In genomic region chr3:157145566-157145965, GRCh38 we compare ENCODE assay signal across 11 cellular contexts. TPM values are rescaled to one million over a fixed set of nuclear protein-coding genes. Genes with fewer than 3 reads are reported as not detected.
DNase-seq lines count a peak whose midpoint lies in the region; ATAC-seq and TF ChIP-seq lines count a peak whose summit lies in the region.
"Had no signal": no experiment of that assay in that cellular context is flagged by ENCODE, and none has a peak within 500 bp of the region (broad histone marks: within the 10 kb centered on the region; RNA-seq: fewer than 3 reads in every experiment).

No MANE protein-coding gene starts in this region.

- H2BK12ac ChIP-seq in mesenchymal stem cell (ENCODE audit: low read length in 2 of 2): no peak overlapping the region

- DNase-seq in CD8-positive, alpha-beta memory T cell: no peak
- DNase-seq in GM23338 (ENCODE audit: low spot score) (no peak), mesenchymal stem cell (peak; percentile 71), RPMI8226 (no peak), caudate nucleus (lab: John Stamatoyannopoulos, UW) (no peak)
- DNase-seq: activated CD8-positive, alpha-beta memory T cell treated with anti-CD3 and anti-CD28 coated beads, Interleukin-2, amount 50 U/mL, for 48 hours; lower lobe of right lung; transverse colon had no signal

- no peaks in the 10 kb centered on the region for H3K79me1 ChIP-seq in mesenchymal stem cell (replicated peaks; ENCODE audit: low read length, poor library complexity, severe bottlenecking)

- no peaks in the 10 kb centered on the region for H3K4me1 ChIP-seq in CD8-positive, alpha-beta memory T cell (ENCODE audit: insufficient read depth, low read length)
- H3K4me1 ChIP-seq in GM23338 (ENCODE audit: insufficient read depth) (no peaks in the 10 kb centered on the region), mesenchymal stem cell (ENCODE audit: control insufficient read depth, insufficient read depth, low read depth, low read length) (peaks cover 1% of the 10 kb centered on the region)
- H3K4me1 ChIP-seq: lower lobe of right lung, transverse colon had no signal

- peaks cover 14 to 90% (median 33%) of the 10 kb centered on the region in 3 donors for H3K36me3 Mint-ChIP-seq in CD8-positive, alpha-beta memory T cell
- H3K36me3 Mint-ChIP-seq in GM23338 (ENCODE audit: low read depth): peaks cover 57% of the 10 kb centered on the region
- H3K36me3 Mint-ChIP-seq in activated T-helper 17 cell treated with anti-CD3 and anti-CD28 coated beads, Interleukin-2, amount 50 U/mL, for 72 hours (ENCODE audit: low read depth): peaks cover 98% of the 10 kb centered on the region

- no peaks in the 10 kb centered on the region for H3K79me2 ChIP-seq in GM23338 (replicated peaks; ENCODE audit: insufficient read depth)

- no peak overlapping the region for H2AFZ ChIP-seq in GM23338
- no peak overlapping the region for H2AFZ ChIP-seq in mesenchymal stem cell (ENCODE audit: low read depth, low read length)

- H2BK5ac ChIP-seq in mesenchymal stem cell (ENCODE audit: low read depth, low read length, poor library complexity, severe bottlenecking): no peak overlapping the region

- H3K27me3 ChIP-seq in CD8-positive, alpha-beta memory T cell (ENCODE audit: insufficient read depth, low read length, poor library complexity, severe bottlenecking): no peaks in the 10 kb centered on the region
- H3K27me3 ChIP-seq in GM23338 (ENCODE audit: insufficient read depth) (no peaks in the 10 kb centered on the region), mesenchymal stem cell (ENCODE audit: control insufficient read depth in 1 of 2, insufficient read depth in 1 of 2, low read length in 2 of 2) (no peaks in the 10 kb centered on the region)
- H3K27me3 ChIP-seq: transverse colon had no signal

- peaks cover 18 to 37% (median 35%) of the 10 kb centered on the region in 3 donors for H3K4me1 Mint-ChIP-seq in CD8-positive, alpha-beta memory T cell
- H3K4me1 Mint-ChIP-seq in GM23338: no peaks in the 10 kb centered on the region
- H3K4me1 Mint-ChIP-seq in activated T-helper 17 cell treated with anti-CD3 and anti-CD28 coated beads, Interleukin-2, amount 50 U/mL, for 72 hours: peaks cover 34% of the 10 kb centered on the region

- no peak overlapping the region for H2BK15ac ChIP-seq in mesenchymal stem cell (ENCODE audit: low read depth, poor library complexity, severe bottlenecking)

- peaks cover 12% of the 10 kb centered on the region for H3F3A ChIP-seq in GM23338 (replicated peaks; ENCODE audit: low read depth)

- no peak for TF ChIP-seq CTCF in GM23338 (conservative IDR thresholded peaks at IDR 0.05; ENCODE audit: low read depth in 2 of 2)

- peaks cover 14% of the 10 kb centered on the region for H4K20me1 ChIP-seq in GM23338 (replicated peaks; ENCODE audit: insufficient read depth)

- peak overlapping the region in 1 of 7 donors; percentile 8 for H3K4me3 Mint-ChIP-seq in CD8-positive, alpha-beta memory T cell
- H3K4me3 Mint-ChIP-seq in GM23338: no peak overlapping the region
- no peak overlapping the region for H3K4me3 Mint-ChIP-seq in activated T-helper 17 cell treated with anti-CD3 and anti-CD28 coated beads, Interleukin-2, amount 50 U/mL, for 72 hours

- H2BK120ac ChIP-seq in mesenchymal stem cell (ENCODE audit: low read depth, low read length): no peak overlapping the region

- no peaks in the 10 kb centered on the region for H3K9me3 Mint-ChIP-seq in CD8-positive, alpha-beta memory T cell
- H3K9me3 Mint-ChIP-seq in GM23338: no peaks in the 10 kb centered on the region
- no peaks in the 10 kb centered on the region for H3K9me3 Mint-ChIP-seq in activated T-helper 17 cell treated with anti-CD3 and anti-CD28 coated beads, Interleukin-2, amount 50 U/mL, for 72 hours

- no peaks in the 10 kb centered on the region for H3K9me3 ChIP-seq in CD8-positive, alpha-beta memory T cell (ENCODE audit: low read length)
- no peaks in the 10 kb centered on the region for H3K9me3 ChIP-seq in mesenchymal stem cell (ENCODE audit: control insufficient read depth, low read length)
- H3K9me3 ChIP-seq: lower lobe of right lung, transverse colon had no signal

- H3K9ac ChIP-seq in mesenchymal stem cell (ENCODE audit: low read length): peak overlapping the region; percentile 4

- no peaks in the 10 kb centered on the region for H3K9me2 ChIP-seq in GM23338 (ENCODE audit: insufficient read depth)

- H3K27me3 Mint-ChIP-seq in CD8-positive, alpha-beta memory T cell: no peaks in the 10 kb centered on the region
- peaks cover 4% of the 10 kb centered on the region for H3K27me3 Mint-ChIP-seq in GM23338 (ENCODE audit: insufficient read depth, low read depth, poor library complexity)
- no peaks in the 10 kb centered on the region for H3K27me3 Mint-ChIP-seq in activated T-helper 17 cell treated with anti-CD3 and anti-CD28 coated beads, Interleukin-2, amount 50 U/mL, for 72 hours

- H3K27ac Mint-ChIP-seq in CD8-positive, alpha-beta memory T cell: peak overlapping the region; percentile 11 to 85 (median 66)
- H3K27ac Mint-ChIP-seq in GM23338: no peak overlapping the region
- H3K27ac Mint-ChIP-seq in activated T-helper 17 cell treated with anti-CD3 and anti-CD28 coated beads, Interleukin-2, amount 50 U/mL, for 72 hours: peak overlapping the region; percentile 50

- 67% methylated on average over 1 of the region's 1 CpG for WGBS in mesenchymal stem cell

- ATAC-seq in GM23338 (no peak), HG02884 (IDR thresholded peaks at IDR 0.05; ENCODE audit: unreplicated experiment) (no peak)
- ATAC-seq in activated T-helper 17 cell treated with anti-CD3 and anti-CD28 coated beads, Interleukin-2, amount 50 U/mL, for 72 hours (replicated peaks): no peak
- ATAC-seq: lower lobe of right lung, Panc1 had no signal

- no peak overlapping the region for H2AK5ac ChIP-seq in mesenchymal stem cell (ENCODE audit: low read length, severe bottlenecking)

- peaks cover 56% of the 10 kb centered on the region for H3K36me3 ChIP-seq in CD8-positive, alpha-beta memory T cell (ENCODE audit: insufficient read depth, low read length)
- peaks cover 47% of the 10 kb centered on the region for H3K36me3 ChIP-seq in GM23338 (ENCODE audit: insufficient read depth)
- peaks cover 13 to 79% of the 10 kb centered on the region in 2 experiments for H3K36me3 ChIP-seq in mesenchymal stem cell (ENCODE audit: control insufficient read depth in 1 of 2, insufficient read depth in 2 of 2, low read depth in 1 of 2, low read length in 2 of 2)

- H3K14ac ChIP-seq in mesenchymal stem cell (ENCODE audit: low read length in 2 of 2): no peak overlapping the region

- no peak overlapping the region for H3K27ac ChIP-seq in CD8-positive, alpha-beta memory T cell (ENCODE audit: low read depth, low read length)
- 0 out of 2 replicates have a peak overlapping the region, but pooled peaks have one; percentile 1 for H3K27ac ChIP-seq in GM23338 (ENCODE audit: low read depth)
- peak overlapping the region; percentile 47 for H3K27ac ChIP-seq in mesenchymal stem cell (ENCODE audit: low read length, poor library complexity, severe bottlenecking)
- no peak overlapping the region for H3K27ac ChIP-seq in caudate nucleus (ENCODE audit: low read depth, low read length)
- H3K27ac ChIP-seq: lower lobe of right lung, transverse colon had no signal

- no peak overlapping the region for H3K4me2 ChIP-seq in GM23338
- no peak overlapping the region for H3K4me2 ChIP-seq in mesenchymal stem cell (ENCODE audit: low read length, poor library complexity, severe bottlenecking)

- H4K91ac ChIP-seq in mesenchymal stem cell (ENCODE audit: low read length): no peak overlapping the region

- no peak overlapping the region for H4K8ac ChIP-seq in mesenchymal stem cell (ENCODE audit: low read length)

- POLR2A ChIA-PET in CD8-positive, alpha-beta memory T cell (lab: Charles Lee): interaction anchor here (0.6 to 1.4 kb wide), 2 partner anchors 14 to 472 kb away, joined by 3 to 4 read pairs; partner anchors contain the start of gene CCNL1

- CTCF ChIA-PET in CD8-positive, alpha-beta memory T cell (lab: Charles Lee): no interaction called here

- no peak overlapping the region for H3K23ac ChIP-seq in mesenchymal stem cell (ENCODE audit: low read length in 2 of 2)

- H3K4me3 ChIP-seq in CD8-positive, alpha-beta memory T cell (ENCODE audit: low read length): no peak overlapping the region
- H3K4me3 ChIP-seq in GM23338 (no peak overlapping the region), mesenchymal stem cell (ENCODE audit: insufficient read depth in 1 of 2, low read depth in 1 of 2, low read length in 2 of 2) (no peak overlapping the region)
- H3K4me3 ChIP-seq: lower lobe of right lung, transverse colon had no signal

- no peak overlapping the region for H3K4ac ChIP-seq in mesenchymal stem cell (ENCODE audit: low read depth in 1 of 2, low read length in 2 of 2)

- no peak overlapping the region for H3K18ac ChIP-seq in mesenchymal stem cell (ENCODE audit: low read depth in 1 of 2, low read length in 2 of 2)

RNA-seq across cellular contexts. Expression of gene CCNL1, which starts 14.4 kb away (rescaled TPM):
- 100 to 1,000 TPM; 125 to 126 TPM for total RNA-seq in CD8-positive, alpha-beta memory T cell
- polyA plus RNA-seq in CD8-positive, alpha-beta memory T cell: 62.1 TPM
- total RNA-seq in GM23338 (2014; rRNA removed; shearing (Covaris generic)): 86.9 and 134 TPM in 2 replicates
- polyA plus RNA-seq in GM23338 (2016; fragmentation: Nextera tagmentation; extraction: Ambion mirVana): 96.2 and 108 TPM in 2 replicates
- total RNA-seq in activated T-helper 17 cell treated with anti-CD3 and anti-CD28 coated beads, Interleukin-2, amount 50 U/mL, for 72 hours: 100 to 1,000 TPM; 173 to 194 TPM
- polyA plus RNA-seq in mesenchymal stem cell (2013, experiment 1 of 2): 87.8 TPM
- polyA plus RNA-seq in mesenchymal stem cell (2013, experiment 2 of 2): 78.4 TPM

Comparison
In these comparisons a context has a peak if more than half of its experiments do, and no peak if none do; other contexts are left out.
1. H3K27ac ChIP-seq: peak in GM23338 (single experiment) and mesenchymal stem cell (single experiment); none in CD8-positive, alpha-beta memory T cell (single experiment) and caudate nucleus (single experiment).